ENCODE assay signal across 6 cellular contexts in genomic region chr14:103357552-103357951, GRCh38. TPM values are rescaled to one million over a fixed set of nuclear protein-coding genes. Genes with fewer than 3 reads are reported as not detected.
A peak's percentile ranks its signal among the peaks of the same experiment; 100 is the strongest.
DNase-seq lines count a peak whose midpoint lies in the region; ATAC-seq, FAIRE-seq and TF ChIP-seq lines count a peak whose summit lies in the region.
"Not testable (repeated sequence)": the region's sequence is repeated elsewhere in the genome, so short reads cannot be mapped to it uniquely, and the experiment has no call there.

No MANE protein-coding gene starts in this region.

- not testable (repeated sequence) for H3K23ac ChIP-seq in H1 (ENCODE audit: insufficient read length)

- not testable (repeated sequence) for H3K23me2 ChIP-seq in H1 (ENCODE audit: low read depth, low read length)

- not testable (repeated sequence) for H3K4me2 ChIP-seq in OCI-LY1 (ENCODE audit: low read length); H1 (ENCODE audit: insufficient read depth in 1 of 2, low read depth in 2 of 2, low read length in 2 of 2); HepG2 (ENCODE audit: low read depth, low read length); osteoblast (ENCODE audit: insufficient read depth, low read length)

- H3K36me3 Mint-ChIP-seq in HFFc6 (ENCODE audit: low read depth): peaks cover 12% of the 10 kb centered on the region
- not testable (repeated sequence) for H3K36me3 Mint-ChIP-seq in stimulated activated effector memory CD8-positive, alpha-beta T cell treated with anti-CD3 and anti-CD28 coated beads, Interleukin-12 subunit alpha, Interleukin-12 subunit beta, amount 100 ng/mL, for 72 hours

- H3K18ac ChIP-seq in H1 (ENCODE audit: extremely low read depth, low read length): not testable (repeated sequence)

- peaks cover 18% of the 10 kb centered on the region for H3K9me3 ChIP-seq in OCI-LY1 (ENCODE audit: low read length)
- not testable (repeated sequence) for H3K9me3 ChIP-seq in H1 (ENCODE audit: insufficient read depth in 2 of 2, low read depth in 1 of 2, low read length in 1 of 2); HepG2 (ENCODE audit: low read length); osteoblast (ENCODE audit: low read depth, low read length)

- H3K36me3 ChIP-seq in OCI-LY1 (ENCODE audit: insufficient read depth, low read length); H1 (ENCODE audit: control insufficient read depth in 2 of 4, insufficient read depth in 4 of 4, low read length in 3 of 4); HepG2 (replicated peaks in 1 of 2; ENCODE audit: control insufficient read depth in 1 of 2, insufficient read depth in 2 of 2, low read length in 2 of 2); osteoblast (ENCODE audit: insufficient read depth, low read length): not testable (repeated sequence)

- not testable (repeated sequence) for TF ChIP-seq RAD21 in H1 (IDR thresholded peaks at IDR 0.05 in 1 of 2, conservative IDR thresholded peaks at IDR 0.05 in 1 of 2; ENCODE audit: low read depth in 2 of 2, low read length in 2 of 2); HepG2 (CRISPR knock-in tag; IDR thresholded peaks at IDR 0.05)

- H2AK5ac ChIP-seq in H1 (ENCODE audit: low read depth, low read length): not testable (repeated sequence)

- H3K9ac ChIP-seq in OCI-LY1 (ENCODE audit: low read length); H1 (replicated peaks in 1 of 4; ENCODE audit: extremely low read depth in 1 of 4, low read depth in 3 of 4, low read length in 3 of 4); HepG2 (ENCODE audit: insufficient read depth, low read depth, low read length): not testable (repeated sequence)

- peaks cover 53% of the 10 kb centered on the region for H3K4me1 Mint-ChIP-seq in HFFc6 (ENCODE audit: low read depth)
- not testable (repeated sequence) for H3K4me1 Mint-ChIP-seq in stimulated activated effector memory CD8-positive, alpha-beta T cell treated with anti-CD3 and anti-CD28 coated beads, Interleukin-12 subunit alpha, Interleukin-12 subunit beta, amount 100 ng/mL, for 72 hours

- H3K4me3 ChIP-seq in OCI-LY1 (ENCODE audit: low read depth, low read length, poor library complexity, severe bottlenecking); H1 (ENCODE audit: extremely low read depth in 1 of 4, insufficient read depth in 2 of 4, low read depth in 3 of 4, low read length in 4 of 4); HepG2 (replicated peaks in 1 of 3; ENCODE audit: insufficient read depth in 1 of 3, low read depth in 2 of 3, low read length in 3 of 3); osteoblast (ENCODE audit: insufficient read depth, low read length): not testable (repeated sequence)

- not testable (repeated sequence) for H4K5ac ChIP-seq in H1 (ENCODE audit: insufficient read length, low read depth, low read length)

- not testable (repeated sequence) for H3K79me1 ChIP-seq in H1 (ENCODE audit: low read depth, low read length)

- not testable (repeated sequence) for H4K91ac ChIP-seq in H1 (replicated peaks; ENCODE audit: insufficient read length, low read length)

- TF ChIP-seq POLR2A in H1 (IDR thresholded peaks at IDR 0.05; ENCODE audit: control extremely low read depth in 1 of 2, low read depth in 2 of 2, low read length in 2 of 2); HepG2 (IDR thresholded peaks at IDR 0.05; ENCODE audit: insufficient read depth in 1 of 2, low read depth in 2 of 2, low read length in 2 of 2): not testable (repeated sequence)

- H2BK120ac ChIP-seq in H1 (replicated peaks; ENCODE audit: low read depth, low read length): not testable (repeated sequence)

- H3K56ac ChIP-seq in H1 (replicated peaks; ENCODE audit: insufficient read length, low read depth, low read length): not testable (repeated sequence)

- H3K14ac ChIP-seq in H1 (ENCODE audit: insufficient read length): not testable (repeated sequence)

- not testable (repeated sequence) for H3K4me3 Mint-ChIP-seq in HFFc6; stimulated activated effector memory CD8-positive, alpha-beta T cell treated with anti-CD3 and anti-CD28 coated beads, Interleukin-12 subunit alpha, Interleukin-12 subunit beta, amount 100 ng/mL, for 72 hours

- peak overlapping the region; percentile 88 for H3K27ac Mint-ChIP-seq in HFFc6
- H3K27ac Mint-ChIP-seq in stimulated activated effector memory CD8-positive, alpha-beta T cell treated with anti-CD3 and anti-CD28 coated beads, Interleukin-12 subunit alpha, Interleukin-12 subunit beta, amount 100 ng/mL, for 72 hours: peak overlapping the region; percentile 65

- H4K8ac ChIP-seq in H1 (ENCODE audit: extremely low read depth, insufficient read depth, low read length): not testable (repeated sequence)

- POLR2A ChIA-PET in H1 (lab: Charles Lee; ENCODE audit: partially characterized antibody) (interaction anchor here (0.8 to 8.7 kb wide), 7 partner anchors 13 to 201 kb away, joined by 3 to 132 read pairs (median 4); partner anchors contain the start of genes CKB and EIF5), HepG2 (lab: Yijun Ruan, JAX) (interaction anchor here (0.6 to 4.0 kb wide), 2 partner anchors 13 to 283 kb away, joined by 3 to 33 read pairs; no protein-coding TSS in a partner anchor)

- not testable (repeated sequence) for FAIRE-seq in H1 (lab: Jason Lieb, UNC); HepG2 (lab: Jason Lieb, UNC)

- not testable (repeated sequence) for TF ChIP-seq EP300 in H1 (IDR thresholded peaks at IDR 0.05; ENCODE audit: borderline replicate concordance in 1 of 2, low read depth in 2 of 2, low read length in 2 of 2); HepG2 (IDR thresholded peaks at IDR 0.05; ENCODE audit: low read depth in 2 of 2, low read length in 2 of 2); HepG2 (CRISPR knock-in tag; IDR thresholded peaks at IDR 0.05; ENCODE audit: borderline replicate concordance)

- H3K27me3 ChIP-seq in OCI-LY1 (ENCODE audit: insufficient read depth, low read length); H1 (replicated peaks in 1 of 4; ENCODE audit: control insufficient read depth in 3 of 4, extremely low read depth in 1 of 4, insufficient read depth in 3 of 4, low read length in 3 of 4); HepG2 (ENCODE audit: control insufficient read depth in 1 of 2, insufficient read depth in 2 of 2, low read length in 2 of 2); osteoblast (ENCODE audit: insufficient read depth, low read length): not testable (repeated sequence)

- H3K9me2 ChIP-seq in OCI-LY1 (ENCODE audit: low read depth, low read length): not testable (repeated sequence)

- BruUV-seq in HepG2 (replicated peaks; lab: Mats Ljungman, UMichigan): not testable (repeated sequence)

- not testable (repeated sequence) for H4K20me1 ChIP-seq in OCI-LY1 (ENCODE audit: insufficient read depth, low read length); H1 (replicated peaks in 1 of 2; ENCODE audit: control insufficient read depth in 1 of 2, insufficient read depth in 2 of 2, low read length in 2 of 2); HepG2 (ENCODE audit: insufficient read depth, low read length); osteoblast (ENCODE audit: insufficient read depth, low read length)

- DNase-seq in HFFc6; H1 (ENCODE audit: low read depth in 1 of 2, low spot score in 2 of 2); HepG2 (ENCODE audit: low spot score); osteoblast (ENCODE audit: insufficient read length, low spot score, missing footprints); stimulated activated effector memory CD8-positive, alpha-beta T cell treated with anti-CD3 and anti-CD28 coated beads, Interleukin-12 subunit alpha, Interleukin-12 subunit beta, amount 100 ng/mL, for 72 hours (ENCODE audit: low spot score in 2 of 2): not testable (repeated sequence)

- H2BK15ac ChIP-seq in H1 (ENCODE audit: low read length): not testable (repeated sequence)

- TF ChIP-seq CTCF in HFFc6 (IDR thresholded peaks at IDR 0.05); OCI-LY1 (IDR thresholded peaks at IDR 0.05; ENCODE audit: low read length); H1 (IDR thresholded peaks at IDR 0.05; ENCODE audit: control extremely low read depth in 1 of 3, insufficient read depth in 1 of 3, low read depth in 1 of 3, low read length in 3 of 3); HepG2 (CRISPR knock-in tag; IDR thresholded peaks at IDR 0.05); osteoblast (IDR thresholded peaks at IDR 0.05; ENCODE audit: extremely low read depth, low read depth, low read length): not testable (repeated sequence)

- H2BK12ac ChIP-seq in H1 (ENCODE audit: low read depth, low read length): not testable (repeated sequence)

- not testable (repeated sequence) for ATAC-seq in HepG2; stimulated activated effector memory CD8-positive, alpha-beta T cell treated with anti-CD3 and anti-CD28 coated beads, Interleukin-12 subunit alpha, Interleukin-12 subunit beta, amount 100 ng/mL, for 72 hours

- H2BK20ac ChIP-seq in H1 (ENCODE audit: low read length): not testable (repeated sequence)

- CTCF ChIA-PET in H1 (lab: Charles Lee; ENCODE audit: partially characterized antibody): interaction anchor here (1.2 to 2.5 kb wide), 5 partner anchors 10 to 253 kb away, joined by 3 to 7 read pairs (median 6); no protein-coding TSS in a partner anchor
- CTCF ChIA-PET in HepG2 (lab: Yijun Ruan, JAX; ENCODE audit: low intra/inter-chr PET ratio, low total read pairs): not testable (repeated sequence)

- intact Hi-C loops in HepG2 (cut with micrococcal nuclease; ENCODE audit: unreplicated experiment): not testable (repeated sequence)

- H3K27ac ChIP-seq in OCI-LY1 (ENCODE audit: low read depth, low read length, poor library complexity, severe bottlenecking); H1 (ENCODE audit: low read depth, low read length); HepG2 (ENCODE audit: extremely low read length, insufficient read depth, low read length); osteoblast (ENCODE audit: low read depth, low read length): not testable (repeated sequence)

- H2BK5ac ChIP-seq in H1 (ENCODE audit: low read depth, low read length): peak overlapping the region; percentile 85; the same call in 1 of the 2 replicates

- H3F3A ChIP-seq in OCI-LY1 (ENCODE audit: insufficient read depth, low read length): not testable (repeated sequence)

- H3K27me3 Mint-ChIP-seq in HFFc6 (ENCODE audit: insufficient read depth): not testable (repeated sequence)

- 80% methylated on average over 9 of the region's 10 CpGs; no CpG with 5 or more reads in 1 of the 2 experiments for WGBS in H1 (ENCODE audit: extremely low coverage in 1 of 2, insufficient coverage in 1 of 2, insufficient read length in 1 of 2, insufficient replicate concordance in 2 of 2, low coverage in 1 of 2, low lambda C conversion rate in 2 of 2, missing lambda C conversion rate in 1 of 2), 2 experiments
- WGBS in HepG2 (ENCODE audit: low lambda C conversion rate): 77% methylated on average over 10 of the region's 10 CpGs

- in situ Hi-C loops in HepG2 (cut with HindIII; ENCODE audit: extremely low pct_ligation_motif_present, low pct_unique_long_range_greater_than_20kb): not testable (repeated sequence)

- H3K79me2 ChIP-seq in OCI-LY1 (ENCODE audit: insufficient read depth, low read length); H1 (ENCODE audit: control insufficient read depth in 1 of 2, insufficient read depth in 2 of 2, low read length in 2 of 2); HepG2 (ENCODE audit: insufficient read depth, low read length); osteoblast (ENCODE audit: insufficient read depth, low read length): not testable (repeated sequence)

- 0 out of 2 replicates have a peak overlapping the region, but pooled peaks have one; percentile 1 for H2AFZ ChIP-seq in OCI-LY1 (ENCODE audit: low read length)
- H2AFZ ChIP-seq in H1 (ENCODE audit: low read length); HepG2 (ENCODE audit: low read length): not testable (repeated sequence)
- H2AFZ ChIP-seq in osteoblast (ENCODE audit: low read length): peak overlapping the region; percentile 15

- not testable (repeated sequence) for H3K4ac ChIP-seq in H1 (replicated peaks; ENCODE audit: insufficient read length, low read depth, low read length)

- not testable (repeated sequence) for H3K9me3 Mint-ChIP-seq in HFFc6; stimulated activated effector memory CD8-positive, alpha-beta T cell treated with anti-CD3 and anti-CD28 coated beads, Interleukin-12 subunit alpha, Interleukin-12 subunit beta, amount 100 ng/mL, for 72 hours

- peaks cover 20% of the 10 kb centered on the region for H3K4me1 ChIP-seq in OCI-LY1 (ENCODE audit: insufficient read depth, low read length, severe bottlenecking)
- H3K4me1 ChIP-seq in H1 (replicated peaks in 1 of 4; ENCODE audit: control insufficient read depth in 3 of 4, insufficient read depth in 4 of 4, low read length in 3 of 4): peaks cover 3 to 13% (median 3%) of the 10 kb centered on the region in 4 experiments; a peak in 6 of 7 replicates
- peaks cover 57% of the 10 kb centered on the region for H3K4me1 ChIP-seq in HepG2 (ENCODE audit: insufficient read depth, low read length)
- peaks cover 11% of the 10 kb centered on the region for H3K4me1 ChIP-seq in osteoblast (ENCODE audit: insufficient read depth, low read length)

RNA-seq across cellular contexts. Expression of gene EIF5, which starts 23.5 kb away (rescaled TPM):
- total RNA-seq in HFFc6 (2021; fragmentation: NEBNext Ultra II Directional; extraction: Animal tissue kit (Norgen Biotek cat#: 25700)): 100 to 1,000 TPM; 181 to 217 (median 203) TPM
- total RNA-seq in H1 (2021; fragmentation: NEBNext Ultra II Directional; extraction: Animal tissue kit (Norgen Biotek cat#: 25700)): 323 and 328 TPM in 2 replicates
- polyA plus RNA-seq in H1 (2011; rRNA removed) (179 and 184 TPM in 2 replicates), HepG2 (2011; rRNA removed) (147 and 189 TPM in 2 replicates)
- 254 TPM for polyA plus RNA-seq in H1 (2011; cell fraction: cytosol; rRNA removed)
- 169 TPM for polyA plus RNA-seq in H1 (2011; cell fraction: nucleus; rRNA removed)
- polyA plus RNA-seq in H1 (2012, experiment 1 of 2): 243 to 415 TPM (median 345 TPM) in 4 replicates
- polyA plus RNA-seq in H1 (2012, experiment 2 of 2): 24.0 TPM
- 314 TPM for polyA plus RNA-seq in H1 (2013, experiment 1 of 2)
- 325 TPM for polyA plus RNA-seq in H1 (2013, experiment 2 of 2)
- polyA minus RNA-seq in H1 (2011; rRNA and poly(A)+ RNA removed): 277 and 334 TPM in 2 replicates
- polyA minus RNA-seq in H1 (2011; cell fraction: cytosol; rRNA and poly(A)+ RNA removed): 213 TPM
- 361 TPM for polyA minus RNA-seq in H1 (2011; cell fraction: nucleus; rRNA and poly(A)+ RNA removed)
- total RNA-seq in HepG2 (2016; rRNA removed; fragmentation: Illumina TruSeq; extraction: Trizol) (281 and 333 TPM in 2 replicates), osteoblast (197 and 221 TPM in 2 replicates)
- total RNA-seq in HepG2 (2016; cell fraction: cytosol; rRNA removed; fragmentation: Illumina TruSeq; extraction: Trizol; ENCODE audit: low read depth): 57.6 and 59.2 TPM in 2 replicates
- 289 and 316 TPM in 2 replicates for total RNA-seq in HepG2 (2016; cell fraction: insoluble cytoplasmic fraction; rRNA removed; fragmentation: Illumina TruSeq; extraction: Trizol)
- total RNA-seq in HepG2 (2016; cell fraction: membrane; rRNA removed; fragmentation: Illumina TruSeq; extraction: Trizol): 131 and 147 TPM in 2 replicates
- 180 TPM in 2 replicates for total RNA-seq in HepG2 (2016; cell fraction: nucleus; rRNA removed; fragmentation: Illumina TruSeq; extraction: Trizol)
- polyA plus RNA-seq in HepG2 (2011; cell fraction: cytosol; rRNA removed): 98.3 and 109 TPM in 2 replicates
- polyA plus RNA-seq in HepG2 (2011; cell fraction: nucleus; rRNA removed): 192 and 267 TPM in 2 replicates
- polyA plus RNA-seq in HepG2 (2012): 226 and 227 TPM in 2 replicates
- polyA plus RNA-seq in HepG2 (2016; cell fraction: cytosol; fragmentation: Illumina TruSeq; extraction: Trizol; ENCODE audit: low read depth): 34.1 and 47.0 TPM in 2 replicates
- polyA plus RNA-seq in HepG2 (2016; cell fraction: insoluble cytoplasmic fraction; fragmentation: Illumina TruSeq; extraction: Trizol; ENCODE audit: low read depth): 286 and 291 TPM in 2 replicates
- polyA plus RNA-seq in HepG2 (2016; cell fraction: membrane; fragmentation: Illumina TruSeq; extraction: Trizol; ENCODE audit: low read depth): 74.1 and 96.9 TPM in 2 replicates
- polyA plus RNA-seq in HepG2 (2016; cell fraction: nucleus; fragmentation: Illumina TruSeq; extraction: Trizol; ENCODE audit: insufficient read depth, low read depth): 188 and 207 TPM in 2 replicates
- 81.5 and 123 TPM in 2 replicates for polyA minus RNA-seq in HepG2 (2011; rRNA and poly(A)+ RNA removed; ENCODE audit: low replicate concordance)
- polyA minus RNA-seq in HepG2 (2011; cell fraction: cytosol; rRNA and poly(A)+ RNA removed): 55.8 and 65.8 TPM in 2 replicates
- 331 and 439 TPM in 2 replicates for polyA minus RNA-seq in HepG2 (2011; cell fraction: nucleus; rRNA and poly(A)+ RNA removed)

RNA-seq across cellular contexts. Expression of gene MARK3, which starts 27.7 kb away (rescaled TPM):
- total RNA-seq in HFFc6 (2021; fragmentation: NEBNext Ultra II Directional; extraction: Animal tissue kit (Norgen Biotek cat#: 25700)): 10 to 100 TPM; 57.4 to 71.8 (median 65.7) TPM
- total RNA-seq in H1 (2021; fragmentation: NEBNext Ultra II Directional; extraction: Animal tissue kit (Norgen Biotek cat#: 25700)): 76.6 and 76.9 TPM in 2 replicates
- polyA plus RNA-seq in H1 (2011; rRNA removed): 37.6 and 39.4 TPM in 2 replicates
- polyA plus RNA-seq in H1 (2011; cell fraction: cytosol; rRNA removed): 58.3 TPM
- 56.3 TPM for polyA plus RNA-seq in H1 (2011; cell fraction: nucleus; rRNA removed)
- 59.9 to 69.8 TPM (median 62.5 TPM) in 4 replicates for polyA plus RNA-seq in H1 (2012, experiment 1 of 2)
- 9.7 TPM for polyA plus RNA-seq in H1 (2012, experiment 2 of 2)
- polyA plus RNA-seq in H1 (2013, experiment 1 of 2): 42.6 TPM
- 40.8 TPM for polyA plus RNA-seq in H1 (2013, experiment 2 of 2)
- polyA minus RNA-seq in H1 (2011; rRNA and poly(A)+ RNA removed): 67.6 and 67.8 TPM in 2 replicates
- 37.8 TPM for polyA minus RNA-seq in H1 (2011; cell fraction: cytosol; rRNA and poly(A)+ RNA removed)
- polyA minus RNA-seq in H1 (2011; cell fraction: nucleus; rRNA and poly(A)+ RNA removed): 75.3 TPM
- 41.4 and 56.6 TPM in 2 replicates for total RNA-seq in HepG2 (2016; rRNA removed; fragmentation: Illumina TruSeq; extraction: Trizol)
- total RNA-seq in HepG2 (2016; cell fraction: cytosol; rRNA removed; fragmentation: Illumina TruSeq; extraction: Trizol; ENCODE audit: low read depth): 25.7 and 31.4 TPM in 2 replicates
- 41.7 and 52.5 TPM in 2 replicates for total RNA-seq in HepG2 (2016; cell fraction: insoluble cytoplasmic fraction; rRNA removed; fragmentation: Illumina TruSeq; extraction: Trizol)
- total RNA-seq in HepG2 (2016; cell fraction: membrane; rRNA removed; fragmentation: Illumina TruSeq; extraction: Trizol): 39.1 and 48.5 TPM in 2 replicates
- total RNA-seq in HepG2 (2016; cell fraction: nucleus; rRNA removed; fragmentation: Illumina TruSeq; extraction: Trizol): 69.9 and 73.0 TPM in 2 replicates
- polyA plus RNA-seq in HepG2 (2011; rRNA removed): 45.0 and 47.7 TPM in 2 replicates
- polyA plus RNA-seq in HepG2 (2011; cell fraction: cytosol; rRNA removed): 20.4 and 22.0 TPM in 2 replicates
- 65.4 and 76.5 TPM in 2 replicates for polyA plus RNA-seq in HepG2 (2011; cell fraction: nucleus; rRNA removed)
- polyA plus RNA-seq in HepG2 (2012): 28.5 and 28.9 TPM in 2 replicates
- polyA plus RNA-seq in HepG2 (2016; cell fraction: cytosol; fragmentation: Illumina TruSeq; extraction: Trizol; ENCODE audit: low read depth): 16.6 and 18.4 TPM in 2 replicates
- polyA plus RNA-seq in HepG2 (2016; cell fraction: insoluble cytoplasmic fraction; fragmentation: Illumina TruSeq; extraction: Trizol; ENCODE audit: low read depth): 45.7 and 50.4 TPM in 2 replicates
- polyA plus RNA-seq in HepG2 (2016; cell fraction: membrane; fragmentation: Illumina TruSeq; extraction: Trizol; ENCODE audit: low read depth): 24.0 and 32.3 TPM in 2 replicates
- polyA plus RNA-seq in HepG2 (2016; cell fraction: nucleus; fragmentation: Illumina TruSeq; extraction: Trizol; ENCODE audit: insufficient read depth, low read depth): 133 and 146 TPM in 2 replicates
- polyA minus RNA-seq in HepG2 (2011; rRNA and poly(A)+ RNA removed; ENCODE audit: low replicate concordance): 31.1 and 72.6 TPM in 2 replicates
- polyA minus RNA-seq in HepG2 (2011; cell fraction: cytosol; rRNA and poly(A)+ RNA removed): 21.5 and 30.2 TPM in 2 replicates
- polyA minus RNA-seq in HepG2 (2011; cell fraction: nucleus; rRNA and poly(A)+ RNA removed): 80.9 and 98.8 TPM in 2 replicates
- total RNA-seq in osteoblast: 101 and 108 TPM in 2 replicates
